In genomic region chr15:51576911-51577500, GRCh38 we compare ENCODE assay signal across 1 cellular context.
A peak's percentile ranks its signal among the peaks of the same experiment; 100 is the strongest.
TF ChIP-seq lines count a peak whose summit lies in the region.

No MANE protein-coding gene starts in this region.

TF ChIP-seq in HepG2, 621 proteins besides CTCF, POLR2A, EP300 and RAD21:
- TF ChIP-seq SMARCE1 (IDR thresholded peaks at IDR 0.05; ENCODE audit: borderline replicate concordance) (no peak), ELF1 (CRISPR knock-in tag; IDR thresholded peaks at IDR 0.05) (no peak), CEBPB (IDR thresholded peaks at IDR 0.05; ENCODE audit: borderline replicate concordance, low read depth, low read length) (peak; percentile 72), SUZ12 (IDR thresholded peaks at IDR 0.05; ENCODE audit: low read depth, low read length) (no peak), ETS1 (CRISPR knock-in tag; IDR thresholded peaks at IDR 0.05) (no peak), ZNF329 (CRISPR knock-in tag; IDR thresholded peaks at IDR 0.05; ENCODE audit: low read depth) (no peak), ZUFSP (CRISPR knock-in tag; IDR thresholded peaks at IDR 0.05; ENCODE audit: borderline replicate concordance) (no peak)
